In genomic region chr10:18501198-18501597, GRCh38 we compare ENCODE assay signal across 9 cellular contexts.
DNase-seq lines count a peak whose midpoint lies in the region; ATAC-seq, FAIRE-seq and TF ChIP-seq lines count a peak whose summit lies in the region.
"Had no signal": no experiment of that assay in that cellular context is flagged by ENCODE, and none has a peak within 500 bp of the region (broad histone marks: within the 10 kb centered on the region; RNA-seq: fewer than 3 reads in every experiment).

No MANE protein-coding gene starts in this region.

- H3K27me3 ChIP-seq in osteoblast (ENCODE audit: insufficient read depth, low read length), result no peaks in the 10 kb centered on the region
- H3K27me3 ChIP-seq in psoas muscle (ENCODE audit: insufficient read depth in 3 of 3, low read length in 2 of 3), result no peaks in the 10 kb centered on the region
- H3K27me3 ChIP-seq in small intestine (ENCODE audit: control insufficient read depth in 2 of 2, insufficient read depth in 2 of 2, low read length in 2 of 2), result no peaks in the 10 kb centered on the region

- H3K27ac Mint-ChIP-seq in activated CD4-positive, alpha-beta T cell treated with anti-CD3 and anti-CD28 coated beads for 36 hours, result no peak overlapping the region

- peaks cover 4% of the 10 kb centered on the region for H3K4me1 ChIP-seq in osteoblast (ENCODE audit: insufficient read depth, low read length)
- no peaks in the 10 kb centered on the region for H3K4me1 ChIP-seq in psoas muscle
- no peaks in the 10 kb centered on the region for H3K4me1 ChIP-seq in small intestine (ENCODE audit: control insufficient read depth in 2 of 2, insufficient read depth in 1 of 2, low read depth in 1 of 2, low read length in 1 of 2)

- peak; percentile 14 for DNase-seq in activated CD4-positive, alpha-beta T cell treated with anti-CD3 and anti-CD28 coated beads for 36 hours
- no peak for DNase-seq in activated CD4-positive, alpha-beta T cell treated with anti-CD3 and anti-CD28 coated beads for 4 hours
- DNase-seq in NCI-H82 treated with DMSO at 0.1 percent for 48 hours (lab: John Stamatoyannopoulos, UW; ENCODE audit: unreplicated experiment) (peak; percentile 51), osteoblast (ENCODE audit: insufficient read length, low spot score, missing footprints) (peak; percentile 83), lower leg skin (ENCODE audit: low spot score in 2 of 2) (no peak), psoas muscle (no peak), small intestine (no peak)

- intact Hi-C loops in activated CD4-positive, alpha-beta T cell treated with anti-CD3 and anti-CD28 coated beads for 36 hours (cut with DNase I, micrococcal nuclease), result loop anchor here in 1 of 2 experiments (5.0 kb wide), 1 partner anchor 146 kb away; no protein-coding TSS in a partner anchor
- intact Hi-C loops in lower leg skin (cut with DNase I; ENCODE audit: low total_unique reads) (no loop called here), psoas muscle (cut with DNase I) (no loop called here)

- peak; percentile 98 for ATAC-seq in activated CD4-positive, alpha-beta T cell treated with anti-CD3 and anti-CD28 coated beads for 36 hours
- ATAC-seq in HG02610 (IDR thresholded peaks at IDR 0.05; ENCODE audit: unreplicated experiment), result peak; percentile 84
- ATAC-seq in psoas muscle, result no peak
- ATAC-seq: Right ventricle myocardium inferior had no signal

- no peak overlapping the region for H3K4me3 Mint-ChIP-seq in activated CD4-positive, alpha-beta T cell treated with anti-CD3 and anti-CD28 coated beads for 36 hours

- peaks cover 4% of the 10 kb centered on the region for H3K4me1 Mint-ChIP-seq in activated CD4-positive, alpha-beta T cell treated with anti-CD3 and anti-CD28 coated beads for 36 hours

- POLR2A ChIA-PET in activated CD4-positive, alpha-beta T cell treated with anti-CD3 and anti-CD28 coated beads for 36 hours (lab: Charles Lee), result no interaction called here

- no peaks in the 10 kb centered on the region for H3K36me3 Mint-ChIP-seq in activated CD4-positive, alpha-beta T cell treated with anti-CD3 and anti-CD28 coated beads for 36 hours (ENCODE audit: low read depth)

- H2AFZ ChIP-seq in osteoblast (ENCODE audit: low read length), result peak overlapping the region; percentile 76

- no peaks in the 10 kb centered on the region for H3K36me3 ChIP-seq in osteoblast (ENCODE audit: insufficient read depth, low read length)
- H3K36me3 ChIP-seq in psoas muscle (ENCODE audit: insufficient read depth in 1 of 2, low read depth in 1 of 2), result no peaks in the 10 kb centered on the region
- peaks cover 0 to 2% of the 10 kb centered on the region in 2 donors for H3K36me3 ChIP-seq in small intestine (ENCODE audit: control insufficient read depth in 2 of 2, insufficient read depth in 2 of 2, low read length in 2 of 2)

- H3K27me3 Mint-ChIP-seq in activated CD4-positive, alpha-beta T cell treated with anti-CD3 and anti-CD28 coated beads for 36 hours, result peaks cover 6% of the 10 kb centered on the region

- no peak for TF ChIP-seq CTCF in osteoblast (IDR thresholded peaks at IDR 0.05; ENCODE audit: extremely low read depth, low read depth, low read length)
- no peak for TF ChIP-seq CTCF in lower leg skin (IDR thresholded peaks at IDR 0.05)
- TF ChIP-seq CTCF in psoas muscle (IDR thresholded peaks at IDR 0.05), result no peak

- H3K9me3 ChIP-seq in osteoblast (ENCODE audit: low read depth, low read length), result no peaks in the 10 kb centered on the region
- no peaks in the 10 kb centered on the region for H3K9me3 ChIP-seq in psoas muscle
- no peaks in the 10 kb centered on the region for H3K9me3 ChIP-seq in small intestine (ENCODE audit: control insufficient read depth, low read depth)

- no peaks in the 10 kb centered on the region for H4K20me1 ChIP-seq in osteoblast (ENCODE audit: insufficient read depth, low read length)

- TF ChIP-seq POLR2A in lower leg skin (IDR thresholded peaks at IDR 0.05), result no peak

- H3K79me2 ChIP-seq in osteoblast (ENCODE audit: insufficient read depth, low read length), result no peaks in the 10 kb centered on the region

- FAIRE-seq in small intestine (lab: Jason Lieb, UNC), result no peak

- H3K4me3 ChIP-seq in osteoblast (ENCODE audit: insufficient read depth, low read length) (peak overlapping the region; percentile 29), lower leg skin (ENCODE audit: low read depth, poor library complexity, severe bottlenecking) (no peak overlapping the region), psoas muscle (no peak overlapping the region), small intestine (ENCODE audit: low read depth in 1 of 2, low read length in 2 of 2) (no peak overlapping the region)

- H3K4me2 ChIP-seq in osteoblast (ENCODE audit: insufficient read depth, low read length), result peak overlapping the region; percentile 46

- H3K9me3 Mint-ChIP-seq in activated CD4-positive, alpha-beta T cell treated with anti-CD3 and anti-CD28 coated beads for 36 hours (ENCODE audit: low read depth), result no peaks in the 10 kb centered on the region

- H3K27ac ChIP-seq in osteoblast (ENCODE audit: low read depth, low read length), result peak overlapping the region; percentile 59
- H3K27ac ChIP-seq in psoas muscle, result no peak overlapping the region
- no peak overlapping the region for H3K27ac ChIP-seq in small intestine (ENCODE audit: low read depth in 1 of 2, low read length in 1 of 2)

- 82 to 89% methylated on average over 3 of the region's 3 CpGs for WGBS in lower leg skin, 2 donors
- WGBS in psoas muscle, 3 donors, result 71 to 79% (median 78%) methylated on average over 3 of the region's 3 CpGs
- WGBS in small intestine, 3 donors, result 84 to 87% (median 85%) methylated on average over 3 of the region's 3 CpGs

- CTCF ChIA-PET in activated CD4-positive, alpha-beta T cell treated with anti-CD3 and anti-CD28 coated beads for 36 hours (lab: Charles Lee), result no interaction called here

Comparison
In these comparisons a context has a peak if more than half of its experiments do, and no peak if none do; other contexts are left out.
1. DNase-seq: peak in activated CD4-positive, alpha-beta T cell treated with anti-CD3 and anti-CD28 coated beads for 36 hours (single experiment), NCI-H82 treated with DMSO at 0.1 percent for 48 hours (single experiment) and osteoblast (single experiment); none in activated CD4-positive, alpha-beta T cell treated with anti-CD3 and anti-CD28 coated beads for 4 hours (0 of 2), lower leg skin (0 of 2), psoas muscle (0 of 2) and small intestine (single experiment).
2. ATAC-seq: peak in activated CD4-positive, alpha-beta T cell treated with anti-CD3 and anti-CD28 coated beads for 36 hours (single experiment) and HG02610 (single experiment); none in psoas muscle (0 of 4).